In the genomic region with DNA sequence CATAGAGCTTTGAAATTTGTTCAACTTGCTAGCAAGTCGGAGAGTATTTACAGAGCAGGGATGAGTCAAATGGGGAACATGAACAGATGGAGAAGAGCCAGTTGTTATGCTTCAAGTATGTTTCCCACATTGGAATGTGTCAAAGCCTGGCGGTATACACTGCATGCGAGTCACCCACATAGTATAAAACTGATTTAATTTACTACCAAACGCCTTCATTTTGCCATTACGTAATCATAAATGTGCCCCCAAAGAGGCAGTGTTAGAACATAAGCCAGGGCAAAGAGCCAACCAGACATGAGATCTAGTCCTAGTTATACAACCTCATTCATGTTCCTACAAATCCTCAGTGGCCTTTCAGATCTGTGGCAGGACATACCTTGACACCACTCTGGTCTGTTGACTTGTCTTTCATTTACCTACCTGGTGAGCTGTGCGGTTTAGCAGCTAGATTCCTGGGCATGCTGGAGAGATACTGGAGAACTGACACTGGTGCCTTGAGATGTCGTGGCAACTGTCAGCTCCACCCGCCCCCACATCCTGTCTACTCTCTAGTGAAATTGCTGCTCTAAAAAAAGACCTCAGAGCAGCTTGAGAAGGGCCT, we compare ENCODE assay signal across 9 cellular contexts. TPM values are rescaled to one million over a fixed set of nuclear protein-coding genes. Genes with fewer than 3 reads are reported as not detected.
DNase-seq lines count a peak whose midpoint lies in the region; ATAC-seq lines count a peak whose summit lies in the region.
"Had no signal": no experiment of that assay in that cellular context is flagged by ENCODE, and none has a peak within 500 bp of the region (broad histone marks: within the 10 kb centered on the region; RNA-seq: fewer than 3 reads in every experiment).

No MANE protein-coding gene starts in this region.

- H3K9me3 Mint-ChIP-seq in activated CD4-positive, alpha-beta T cell treated with anti-CD3 and anti-CD28 coated beads for 36 hours (ENCODE audit: low read depth): no peaks in the 10 kb centered on the region
- peaks cover 5% of the 10 kb centered on the region for H3K9me3 Mint-ChIP-seq in activated T-helper 2 cell treated with anti-CD3 and anti-CD28 coated beads, Interferon-gamma antibody, Interleukin-2, Interleukin-4, amounts not matched to agents 10 μg/mL and 5 μg/mL and 100 μg/mL, durations not matched to agents 14 hours and 24 hours and 36 hours
- H3K9me3 Mint-ChIP-seq in memory B cell: no peaks in the 10 kb centered on the region
- H3K9me3 Mint-ChIP-seq: natural killer cell had no signal

- H3K4me3 Mint-ChIP-seq in activated CD4-positive, alpha-beta T cell treated with anti-CD3 and anti-CD28 coated beads for 36 hours: no peak overlapping the region
- peak overlapping the region; percentile 27 for H3K4me3 Mint-ChIP-seq in activated T-helper 2 cell treated with anti-CD3 and anti-CD28 coated beads, Interferon-gamma antibody, Interleukin-2, Interleukin-4, amounts not matched to agents 10 μg/mL and 5 μg/mL and 100 μg/mL, durations not matched to agents 14 hours and 24 hours and 36 hours (ENCODE audit: low read depth)
- no peak overlapping the region for H3K4me3 Mint-ChIP-seq in memory B cell
- H3K4me3 Mint-ChIP-seq: natural killer cell had no signal

- H3K4me1 Mint-ChIP-seq in activated CD4-positive, alpha-beta T cell treated with anti-CD3 and anti-CD28 coated beads for 36 hours: peaks cover 20% of the 10 kb centered on the region
- peaks cover 54% of the 10 kb centered on the region for H3K4me1 Mint-ChIP-seq in activated T-helper 2 cell treated with anti-CD3 and anti-CD28 coated beads, Interferon-gamma antibody, Interleukin-2, Interleukin-4, amounts not matched to agents 10 μg/mL and 5 μg/mL and 100 μg/mL, durations not matched to agents 14 hours and 24 hours and 36 hours (ENCODE audit: low read depth)
- H3K4me1 Mint-ChIP-seq in memory B cell: peaks cover 17% of the 10 kb centered on the region

- H3K27ac Mint-ChIP-seq in activated CD4-positive, alpha-beta T cell treated with anti-CD3 and anti-CD28 coated beads for 36 hours: peak overlapping the region; percentile 48
- peak overlapping the region; percentile 63 for H3K27ac Mint-ChIP-seq in activated T-helper 2 cell treated with anti-CD3 and anti-CD28 coated beads, Interferon-gamma antibody, Interleukin-2, Interleukin-4, amounts not matched to agents 10 μg/mL and 5 μg/mL and 100 μg/mL, durations not matched to agents 14 hours and 24 hours and 36 hours
- H3K27ac Mint-ChIP-seq in memory B cell: no peak overlapping the region
- H3K27ac Mint-ChIP-seq: natural killer cell had no signal

- peaks cover 2% of the 10 kb centered on the region for H3K27me3 Mint-ChIP-seq in activated CD4-positive, alpha-beta T cell treated with anti-CD3 and anti-CD28 coated beads for 36 hours
- no peaks in the 10 kb centered on the region for H3K27me3 Mint-ChIP-seq in activated T-helper 2 cell treated with anti-CD3 and anti-CD28 coated beads, Interferon-gamma antibody, Interleukin-2, Interleukin-4, amounts not matched to agents 10 μg/mL and 5 μg/mL and 100 μg/mL, durations not matched to agents 14 hours and 24 hours and 36 hours (ENCODE audit: low read depth)
- H3K27me3 Mint-ChIP-seq in memory B cell: peaks cover 12% of the 10 kb centered on the region

- intact Hi-C loops in activated CD4-positive, alpha-beta T cell treated with anti-CD3 and anti-CD28 coated beads for 36 hours (cut with DNase I, micrococcal nuclease): no loop called here
- intact Hi-C loops in activated T-helper 2 cell treated with anti-CD3 and anti-CD28 coated beads, Interferon-gamma antibody, Interleukin-2, Interleukin-4, amounts not matched to agents 10 μg/mL and 5 μg/mL and 100 μg/mL, durations not matched to agents 14 hours and 24 hours and 36 hours (cut with micrococcal nuclease): loop anchor here (2.0 to 5.0 kb wide), 3 partner anchors 18 to 188 kb away; no protein-coding TSS in a partner anchor

- H3K36me3 Mint-ChIP-seq in activated CD4-positive, alpha-beta T cell treated with anti-CD3 and anti-CD28 coated beads for 36 hours (ENCODE audit: low read depth): no peaks in the 10 kb centered on the region
- H3K36me3 Mint-ChIP-seq in activated T-helper 2 cell treated with anti-CD3 and anti-CD28 coated beads, Interferon-gamma antibody, Interleukin-2, Interleukin-4, amounts not matched to agents 10 μg/mL and 5 μg/mL and 100 μg/mL, durations not matched to agents 14 hours and 24 hours and 36 hours (ENCODE audit: low read depth): no peaks in the 10 kb centered on the region
- no peaks in the 10 kb centered on the region for H3K36me3 Mint-ChIP-seq in memory B cell
- H3K36me3 Mint-ChIP-seq: natural killer cell had no signal

- peak; percentile 68 for DNase-seq in activated CD4-positive, alpha-beta T cell treated with anti-CD3 and anti-CD28 coated beads for 36 hours
- DNase-seq in activated CD4-positive, alpha-beta T cell treated with anti-CD3 and anti-CD28 coated beads, Interleukin-2, amount 50 U/mL, for 1 hour: no peak
- peak; percentile 34 for DNase-seq in activated T-helper 2 cell treated with anti-CD3 and anti-CD28 coated beads, Interferon-gamma antibody, Interleukin-2, Interleukin-4, amounts not matched to agents 10 μg/mL and 5 μg/mL and 100 μg/mL, durations not matched to agents 14 hours and 24 hours and 36 hours (ENCODE audit: low spot score)
- no peak for DNase-seq in memory B cell (ENCODE audit: low spot score in 2 of 2)
- no peak for DNase-seq in NCI-H2227 treated with DMSO at 0.1 percent for 48 hours (lab: John Stamatoyannopoulos, UW)
- no peak for DNase-seq in NCI-H82 (lab: John Stamatoyannopoulos, UW)
- DNase-seq in NCI-H2107 (lab: John Stamatoyannopoulos, UW): no peak
- DNase-seq: natural killer cell had no signal

- ATAC-seq in activated CD4-positive, alpha-beta T cell treated with anti-CD3 and anti-CD28 coated beads for 36 hours: peak; percentile 83
- peak; percentile 91 for ATAC-seq in HG03432 (IDR thresholded peaks at IDR 0.05; ENCODE audit: unreplicated experiment)
- peak; percentile 35 for ATAC-seq in memory B cell (ENCODE audit: low read depth)

- CTCF ChIA-PET in activated CD4-positive, alpha-beta T cell treated with anti-CD3 and anti-CD28 coated beads for 36 hours (lab: Charles Lee): interaction anchor here (0.9 to 1.5 kb wide), 3 partner anchors 15 to 71 kb away, joined by 3 to 6 read pairs (median 3); no protein-coding TSS in a partner anchor

- POLR2A ChIA-PET in activated CD4-positive, alpha-beta T cell treated with anti-CD3 and anti-CD28 coated beads for 36 hours (lab: Charles Lee): no interaction called here

RNA-seq across cellular contexts. Expression of gene NRP2, which starts 21.7 kb away (rescaled TPM):
- 1 to 10 TPM; 1.5 to 3.8 TPM for total RNA-seq in activated CD4-positive, alpha-beta T cell treated with anti-CD3 and anti-CD28 coated beads for 36 hours
- 59.9 and 61.7 TPM in 2 replicates for total RNA-seq in activated T-helper 2 cell treated with anti-CD3 and anti-CD28 coated beads, Interferon-gamma antibody, Interleukin-2, Interleukin-4, amounts not matched to agents 10 μg/mL and 5 μg/mL and 100 μg/mL, durations not matched to agents 14 hours and 24 hours and 36 hours

Comparison
In these comparisons a context has a peak if more than half of its experiments do, and no peak if none do; other contexts are left out.
1. DNase-seq: peak in activated CD4-positive, alpha-beta T cell treated with anti-CD3 and anti-CD28 coated beads for 36 hours (single experiment) and activated T-helper 2 cell treated with anti-CD3 and anti-CD28 coated beads, Interferon-gamma antibody, Interleukin-2, Interleukin-4, amounts not matched to agents 10 μg/mL and 5 μg/mL and 100 μg/mL, durations not matched to agents 14 hours and 24 hours and 36 hours (single experiment); none in activated CD4-positive, alpha-beta T cell treated with anti-CD3 and anti-CD28 coated beads, Interleukin-2, amount 50 U/mL, for 1 hour (single experiment), memory B cell (0 of 2), NCI-H2227 treated with DMSO at 0.1 percent for 48 hours (single experiment), NCI-H82 (single experiment) and NCI-H2107 (single experiment).
2. ATAC-seq: peak in every context shown above with its lines; median percentile 91 in HG03432; 83 in activated CD4-positive, alpha-beta T cell treated with anti-CD3 and anti-CD28 coated beads for 36 hours; 35 in memory B cell.
3. RNA of gene NRP2, which starts 21.7 kb away (total RNA-seq): 59.9 to 61.7 TPM in activated T-helper 2 cell treated with anti-CD3 and anti-CD28 coated beads, Interferon-gamma antibody, Interleukin-2, Interleukin-4, amounts not matched to agents 10 μg/mL and 5 μg/mL and 100 μg/mL, durations not matched to agents 14 hours and 24 hours and 36 hours; 1.5 to 3.8 TPM in activated CD4-positive, alpha-beta T cell treated with anti-CD3 and anti-CD28 coated beads for 36 hours; every median in the first group is over 10 times any median in the second.